18 cellular contexts compared by ENCODE assay signal in genomic region chr7:135929692-135930091, GRCh38. TPM values are rescaled to one million over a fixed set of nuclear protein-coding genes. Genes with fewer than 3 reads are reported as not detected.
A peak's percentile ranks its signal among the peaks of the same experiment; 100 is the strongest.
DNase-seq lines count a peak whose midpoint lies in the region; ATAC-seq, FAIRE-seq and TF ChIP-seq lines count a peak whose summit lies in the region.
"Had no signal": no experiment of that assay in that cellular context is flagged by ENCODE, and none has a peak within 500 bp of the region (broad histone marks: within the 10 kb centered on the region; RNA-seq: fewer than 3 reads in every experiment).

No MANE protein-coding gene starts in this region.

- H4K20me1 ChIP-seq in GM23248 (ENCODE audit: insufficient read depth), result no peaks in the 10 kb centered on the region

- H3K4me2 ChIP-seq in A549 (0 out of 3 replicates have a peak overlapping the region, but pooled peaks have one; percentile 31), GM23248 (ENCODE audit: unreplicated experiment) (no peak overlapping the region)

- H3F3A ChIP-seq in GM23248 (ENCODE audit: insufficient read depth), result peaks cover 28% of the 10 kb centered on the region

- peak overlapping the region; percentile 76; the same call in 1 of the 2 replicates for H3K9ac ChIP-seq in GM23248

- CTCF ChIA-PET in A549 (lab: Yijun Ruan, JAX), result interaction anchor here (1.4 kb wide), 1 partner anchor 129 kb away, joined by 3 read pairs; no protein-coding TSS in a partner anchor

- H3K27me3 ChIP-seq in GM23248 (replicated peaks; ENCODE audit: insufficient read depth), result no peaks in the 10 kb centered on the region
- no peaks in the 10 kb centered on the region for H3K27me3 ChIP-seq in layer of hippocampus (ENCODE audit: control insufficient read depth, insufficient read depth, low read length)
- H3K27me3 ChIP-seq: stomach, uterus had no signal

- 0 out of 2 replicates have a peak, but pooled peaks cover 20% of the 10 kb centered on the region for H3K36me3 ChIP-seq in GM23248 (ENCODE audit: low read depth)
- H3K36me3 ChIP-seq: uterus had no signal

- WGBS in A549 (ENCODE audit: missing lambda C conversion rate), result 74% methylated on average over 3 of the region's 3 CpGs
- WGBS in GM23248 (ENCODE audit: low coverage in 1 of 2, low lambda C conversion rate in 2 of 2, missing lambda C conversion rate in 2 of 2), 2 experiments, result 78 to 83% methylated on average over 3 of the region's 3 CpGs

- DNase-seq in A549 (ENCODE audit: low read depth in 1 of 2, low spot score in 1 of 2) (no peak), GM23248 (no peak), amniotic epithelial cell (ENCODE audit: low read depth) (peak; percentile 34), nucleus accumbens (lab: John Stamatoyannopoulos, UW) (no peak), DMS79 treated with DMSO at 0.1 percent for 48 hours (lab: John Stamatoyannopoulos, UW) (no peak), CD1c-positive myeloid dendritic cell (ENCODE audit: extremely low spot score) (no peak)
- DNase-seq: activated naive CD8-positive, alpha-beta T cell treated with anti-CD3 and anti-CD28 coated beads, Interleukin-2, amount 50 U/mL, for 24 hours; activated T-cell treated with anti-CD3 and anti-CD28 coated beads, Interleukin-2, amount 50 U/mL, for 1 hour; DMS 273 treated with DMSO at 0.1 percent for 48 hours; foreskin melanocyte; NCI-H1436; SHP77 treated with DMSO at 0.1 percent for 48 hours; stomach; uterus had no signal

- H3K9me3 ChIP-seq in A549, result no peaks in the 10 kb centered on the region
- no peaks in the 10 kb centered on the region for H3K9me3 ChIP-seq in GM23248 (ENCODE audit: low read depth)
- H3K9me3 ChIP-seq: stomach, uterus had no signal

- no peak for TF ChIP-seq CTCF in A549 (IDR thresholded peaks at IDR 0.05)

- no peak for ATAC-seq in A549
- no peak for ATAC-seq in HG03342 (IDR thresholded peaks at IDR 0.05; ENCODE audit: unreplicated experiment)

- in situ Hi-C loops in GM23248 (cut with MboI), result no loop called here

- H3K4me1 ChIP-seq in A549 (peaks cover 45% of the 10 kb centered on the region), GM23248 (ENCODE audit: insufficient read depth) (peaks cover 25% of the 10 kb centered on the region)
- H3K4me1 ChIP-seq: uterus had no signal

- POLR2A ChIA-PET in A549 (lab: Yijun Ruan, JAX), result no interaction called here

- H3K4me3 ChIP-seq in A549 (no peak overlapping the region), GM23248 (no peak overlapping the region)
- H3K4me3 ChIP-seq: stomach, uterus had no signal

- peaks cover 90% of the 10 kb centered on the region for H3K79me2 ChIP-seq in GM23248 (ENCODE audit: insufficient read depth)

- no peak for TF ChIP-seq POLR2A in A549 (IDR thresholded peaks at IDR 0.05; ENCODE audit: low read length)

- no peak for TF ChIP-seq EP300 in A549 (IDR thresholded peaks at IDR 0.05)

- no peak for FAIRE-seq in A549 (lab: Jason Lieb, UNC)
- FAIRE-seq: GM18507 had no signal

- TF ChIP-seq RAD21 in A549 (conservative IDR thresholded peaks at IDR 0.05 in 1 of 2, IDR thresholded peaks at IDR 0.05 in 1 of 2), result no peak

- no peak overlapping the region for H2AFZ ChIP-seq in GM23248

- H3K27ac ChIP-seq in A549 (no peak overlapping the region), GM23248 (peak overlapping the region; percentile 96), layer of hippocampus (ENCODE audit: low read depth, low read length) (peak overlapping the region; percentile 10)
- H3K27ac ChIP-seq: HL-60, stomach, uterus had no signal

- no peaks in the 10 kb centered on the region for H3K9me2 ChIP-seq in GM23248 (ENCODE audit: insufficient read depth)

TF ChIP-seq in A549, 52 proteins besides CTCF, POLR2A, EP300 and RAD21:
- TF ChIP-seq, protein P1, sequence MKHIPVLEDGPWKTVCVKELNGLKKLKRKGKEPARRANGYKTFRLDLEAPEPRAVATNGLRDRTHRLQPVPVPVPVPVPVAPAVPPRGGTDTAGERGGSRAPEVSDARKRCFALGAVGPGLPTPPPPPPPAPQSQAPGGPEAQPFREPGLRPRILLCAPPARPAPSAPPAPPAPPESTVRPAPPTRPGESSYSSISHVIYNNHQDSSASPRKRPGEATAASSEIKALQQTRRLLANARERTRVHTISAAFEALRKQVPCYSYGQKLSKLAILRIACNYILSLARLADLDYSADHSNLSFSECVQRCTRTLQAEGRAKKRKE (CRISPR knock-in tag; IDR thresholded peaks at IDR 0.05; ENCODE audit: low read depth), result no peak
- TF ChIP-seq BHLHE40 (IDR thresholded peaks at IDR 0.05; ENCODE audit: low read depth, low read length) (no peak), HOXB13 (CRISPR knock-in tag; IDR thresholded peaks at IDR 0.05; ENCODE audit: low read depth) (no peak), MAZ (IDR thresholded peaks at IDR 0.05; ENCODE audit: borderline replicate concordance, low read depth, low read length) (no peak), ZC3H11A (IDR thresholded peaks at IDR 0.05) (no peak), JUNB (IDR thresholded peaks at IDR 0.05) (no peak), NR3C1 (IDR thresholded peaks at IDR 0.05) (no peak), REST (IDR thresholded peaks at IDR 0.05) (no peak), CBX8 (IDR thresholded peaks at IDR 0.05) (no peak), HEYL (CRISPR knock-in tag; IDR thresholded peaks at IDR 0.05) (no peak), RCOR1 (IDR thresholded peaks at IDR 0.05; ENCODE audit: low read depth, low read length) (no peak), NFE2L2 (conservative IDR thresholded peaks at IDR 0.05; ENCODE audit: low read length) (no peak), CBX2 (IDR thresholded peaks at IDR 0.05; ENCODE audit: borderline replicate concordance, low read depth) (no peak), HDAC2 (IDR thresholded peaks at IDR 0.05) (no peak)
- TF ChIP-seq, protein P2, sequence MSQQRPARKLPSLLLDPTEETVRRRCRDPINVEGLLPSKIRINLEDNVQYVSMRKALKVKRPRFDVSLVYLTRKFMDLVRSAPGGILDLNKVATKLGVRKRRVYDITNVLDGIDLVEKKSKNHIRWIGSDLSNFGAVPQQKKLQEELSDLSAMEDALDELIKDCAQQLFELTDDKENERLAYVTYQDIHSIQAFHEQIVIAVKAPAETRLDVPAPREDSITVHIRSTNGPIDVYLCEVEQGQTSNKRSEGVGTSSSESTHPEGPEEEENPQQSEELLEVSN (IDR thresholded peaks at IDR 0.05; ENCODE audit: borderline replicate concordance, low read depth), result no peak
- TF ChIP-seq, protein P3, sequence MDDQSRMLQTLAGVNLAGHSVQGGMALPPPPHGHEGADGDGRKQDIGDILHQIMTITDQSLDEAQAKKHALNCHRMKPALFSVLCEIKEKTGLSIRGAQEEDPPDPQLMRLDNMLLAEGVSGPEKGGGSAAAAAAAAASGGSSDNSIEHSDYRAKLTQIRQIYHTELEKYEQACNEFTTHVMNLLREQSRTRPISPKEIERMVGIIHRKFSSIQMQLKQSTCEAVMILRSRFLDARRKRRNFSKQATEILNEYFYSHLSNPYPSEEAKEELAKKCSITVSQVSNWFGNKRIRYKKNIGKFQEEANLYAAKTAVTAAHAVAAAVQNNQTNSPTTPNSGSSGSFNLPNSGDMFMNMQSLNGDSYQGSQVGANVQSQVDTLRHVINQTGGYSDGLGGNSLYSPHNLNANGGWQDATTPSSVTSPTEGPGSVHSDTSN (IDR thresholded peaks at IDR 0.05), result no peak
- TF ChIP-seq, protein P4, sequence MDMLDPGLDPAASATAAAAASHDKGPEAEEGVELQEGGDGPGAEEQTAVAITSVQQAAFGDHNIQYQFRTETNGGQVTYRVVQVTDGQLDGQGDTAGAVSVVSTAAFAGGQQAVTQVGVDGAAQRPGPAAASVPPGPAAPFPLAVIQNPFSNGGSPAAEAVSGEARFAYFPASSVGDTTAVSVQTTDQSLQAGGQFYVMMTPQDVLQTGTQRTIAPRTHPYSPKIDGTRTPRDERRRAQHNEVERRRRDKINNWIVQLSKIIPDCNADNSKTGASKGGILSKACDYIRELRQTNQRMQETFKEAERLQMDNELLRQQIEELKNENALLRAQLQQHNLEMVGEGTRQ (IDR thresholded peaks at IDR 0.05), result no peak

RNA-seq across cellular contexts. Expression of gene MTPN, which starts 47.5 kb away (rescaled TPM):
- polyA plus RNA-seq in A549 (2011; rRNA removed) (160 and 206 TPM in 2 replicates), A549 (2017; fragmentation: RNase III; extraction: RNeasy Plus Mini Kit Qiagen cat#74134 plus additional on column Dnase treatment) (138 to 147 TPM (median 144 TPM) in 3 replicates), GM23248 (2016; fragmentation: Nextera tagmentation; extraction: Ambion mirVana) (130 and 133 TPM in 2 replicates)
- polyA plus RNA-seq in A549 (2012; cell fraction: cytosol; rRNA removed), result 46.0 and 61.2 TPM in 2 replicates
- polyA plus RNA-seq in A549 (2012; cell fraction: nucleus; rRNA removed), result 17.6 and 18.9 TPM in 2 replicates
- polyA minus RNA-seq in A549 (2011; rRNA and poly(A)+ RNA removed), result 72.6 and 83.6 TPM in 2 replicates
- 145 and 159 TPM in 2 replicates for total RNA-seq in GM23248 (2014; rRNA removed; shearing (Covaris generic))

Comparison
In these comparisons a context has a peak if more than half of its experiments do, and no peak if none do; other contexts are left out.
1. H3K27ac ChIP-seq: peak in GM23248 (single experiment) and layer of hippocampus (single experiment); none in A549 (0 of 2).